ENCODE assay signal across 9 cellular contexts in the genomic region with DNA sequence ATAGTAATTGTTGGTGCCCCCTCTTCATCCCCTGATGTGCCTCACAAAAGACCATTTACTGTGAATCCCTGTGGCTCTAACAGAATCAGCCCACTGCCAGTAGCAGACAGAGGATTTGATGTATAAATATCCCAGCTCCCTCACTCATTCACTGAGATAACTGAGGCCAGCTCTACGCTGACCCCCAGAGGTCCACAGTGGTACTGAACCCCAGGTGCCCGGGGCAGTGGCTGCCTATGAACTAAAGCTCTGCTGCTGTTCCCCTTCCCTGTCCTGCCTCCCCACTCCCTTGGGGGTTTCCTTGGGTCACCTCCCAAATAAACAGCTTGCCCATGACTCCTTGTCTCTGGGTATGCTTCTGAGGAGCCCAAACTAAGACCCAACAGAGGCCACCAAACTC.
DNase-seq lines count a peak whose midpoint lies in the region; ATAC-seq and TF ChIP-seq lines count a peak whose summit lies in the region.
"Had no signal": no experiment of that assay in that cellular context is flagged by ENCODE, and none has a peak within 500 bp of the region (broad histone marks: within the 10 kb centered on the region; RNA-seq: fewer than 3 reads in every experiment).

No MANE protein-coding gene starts in this region.

- peaks cover 40% of the 10 kb centered on the region for H3K27me3 Mint-ChIP-seq in T-helper 17 cell

- no peak for TF ChIP-seq POLR2A in gastrocnemius medialis (IDR thresholded peaks at IDR 0.05)

- peak; percentile 80 for TF ChIP-seq CTCF in brain microvascular endothelial cell (IDR thresholded peaks at IDR 0.05; ENCODE audit: low read depth, low read length, missing control alignments)
- peak in 4 of 5 experiments; percentile 22 to 59 (median 46) for TF ChIP-seq CTCF in gastrocnemius medialis (IDR thresholded peaks at IDR 0.05 in 4 of 5, conservative IDR thresholded peaks at IDR 0.05 in 1 of 5)

- no peaks in the 10 kb centered on the region for H3K36me3 Mint-ChIP-seq in T-helper 17 cell (ENCODE audit: low read depth)
- H3K36me3 Mint-ChIP-seq: T-cell had no signal

- intact Hi-C loops in gastrocnemius medialis (cut with DNase I; ENCODE audit: low total_unique reads), result loop anchor here (1.0 kb wide), 1 partner anchor 311 kb away; no protein-coding TSS in a partner anchor

- no peaks in the 10 kb centered on the region for H3K4me1 ChIP-seq in gastrocnemius medialis

- DNase-seq in DMS 273 (lab: John Stamatoyannopoulos, UW; ENCODE audit: unreplicated experiment) (peak; percentile 20), DMS 273 treated with DMSO at 0.1 percent for 48 hours (lab: John Stamatoyannopoulos, UW) (no peak), NAMALWA (ENCODE audit: low spot score) (peak; percentile 54), brain microvascular endothelial cell (no peak), gastrocnemius medialis (no peak), T-helper 17 cell (no peak)

- H3K4me3 ChIP-seq in brain microvascular endothelial cell (ENCODE audit: low read depth, low read length) (no peak overlapping the region), gastrocnemius medialis (no peak overlapping the region)

- H3K4me3 Mint-ChIP-seq in T-helper 17 cell, result no peak overlapping the region
- H3K4me3 Mint-ChIP-seq: T-cell had no signal

- H3K36me3 ChIP-seq in brain microvascular endothelial cell (replicated peaks) (no peaks in the 10 kb centered on the region), gastrocnemius medialis (no peaks in the 10 kb centered on the region)

- in situ Hi-C loops in brain microvascular endothelial cell (cut with HindIII; ENCODE audit: low pct_ligation_motif_present, low sequenced_read_pairs) (no loop called here), gastrocnemius medialis (cut with MboI; ENCODE audit: low sequenced_read_pairs in 4 of 4) (loop anchor here in 1 of 4 donors (10.0 kb wide), 1 partner anchor 309 kb away; a partner anchor contains a TSS)

- H3K9me3 ChIP-seq in gastrocnemius medialis (no peaks in the 10 kb centered on the region), T-helper 17 cell (ENCODE audit: control insufficient read depth, low read length, poor library complexity, severe bottlenecking) (no peaks in the 10 kb centered on the region)

- H3K4me1 Mint-ChIP-seq in T-helper 17 cell, result no peaks in the 10 kb centered on the region

- no peaks in the 10 kb centered on the region for H3K27me3 ChIP-seq in brain microvascular endothelial cell (replicated peaks)
- peaks cover 0 to 21% (median 14%) of the 10 kb centered on the region in 3 donors for H3K27me3 ChIP-seq in gastrocnemius medialis

- H3K27ac ChIP-seq in brain microvascular endothelial cell (no peak overlapping the region), gastrocnemius medialis (no peak overlapping the region)

- no peak overlapping the region for H3K27ac Mint-ChIP-seq in T-helper 17 cell
- H3K27ac Mint-ChIP-seq: T-cell had no signal

- ATAC-seq in gastrocnemius medialis (peak in 1 of 2 donors; percentile 39), HG03039 (IDR thresholded peaks at IDR 0.05; ENCODE audit: unreplicated experiment) (no peak), T-helper 17 cell (no peak), HG03196 (IDR thresholded peaks at IDR 0.05; ENCODE audit: unreplicated experiment) (no peak)
- ATAC-seq: T-cell had no signal

Comparison
In these comparisons a context has a peak if more than half of its experiments do, and no peak if none do; other contexts are left out.
1. DNase-seq: peak in DMS 273 (single experiment) and NAMALWA (single experiment); none in DMS 273 treated with DMSO at 0.1 percent for 48 hours (single experiment), brain microvascular endothelial cell (single experiment), gastrocnemius medialis (0 of 2) and T-helper 17 cell (0 of 3).